In genomic region chr22:47213571-47214230, GRCh38 we compare ENCODE assay signal across 9 cellular contexts.
DNase-seq lines count a peak whose midpoint lies in the region; ATAC-seq and TF ChIP-seq lines count a peak whose summit lies in the region.
"Had no signal": no experiment of that assay in that cellular context is flagged by ENCODE, and none has a peak within 500 bp of the region (broad histone marks: within the 10 kb centered on the region; RNA-seq: fewer than 3 reads in every experiment).

No MANE protein-coding gene starts in this region.

- H3K27me3 ChIP-seq in right cardiac atrium (ENCODE audit: control insufficient read depth, insufficient read depth), result no peaks in the 10 kb centered on the region
- H3K27me3 ChIP-seq in RWPE2 (ENCODE audit: insufficient read depth, poor library complexity, severe bottlenecking), result no peaks in the 10 kb centered on the region
- no peaks in the 10 kb centered on the region for H3K27me3 ChIP-seq in vagina

- H3K4me1 Mint-ChIP-seq in activated naive CD8-positive, alpha-beta T cell treated with anti-CD3 and anti-CD28 coated beads, Interleukin-2, amount 50 U/mL, for 24 hours, result no peaks in the 10 kb centered on the region
- H3K4me1 Mint-ChIP-seq in memory B cell, result no peaks in the 10 kb centered on the region

- H3K4me3 Mint-ChIP-seq in activated naive CD8-positive, alpha-beta T cell treated with anti-CD3 and anti-CD28 coated beads, Interleukin-2, amount 50 U/mL, for 24 hours, result no peak overlapping the region
- no peak overlapping the region for H3K4me3 Mint-ChIP-seq in memory B cell
- H3K4me3 Mint-ChIP-seq: stimulated activated naive CD8-positive, alpha-beta T cell treated with anti-CD3 and anti-CD28 coated beads, Interleukin-15, Interleukin-2, amounts not matched to agents 100 ng/mL and 50 ng/mL, for 24 hours had no signal

- H3K9me3 ChIP-seq in right cardiac atrium (ENCODE audit: control insufficient read depth, low read length) (no peaks in the 10 kb centered on the region), RWPE2 (ENCODE audit: severe bottlenecking) (no peaks in the 10 kb centered on the region), vagina (no peaks in the 10 kb centered on the region)

- DNase-seq in right cardiac atrium, result peak in 2 of 3 donors; percentile 19 to 53
- DNase-seq in Right ventricle myocardium superior, result no peak
- no peak for DNase-seq in RWPE2 (ENCODE audit: low spot score)
- peak; percentile 64 for DNase-seq in activated naive CD8-positive, alpha-beta T cell treated with anti-CD3 and anti-CD28 coated beads, Interleukin-2, amount 50 U/mL, for 24 hours
- peak; percentile 38 to 60 for DNase-seq in memory B cell (ENCODE audit: low spot score in 2 of 2)
- DNase-seq in vagina (ENCODE audit: extremely low spot score in 2 of 2), result peak; percentile 56 to 74

- H3K9me3 Mint-ChIP-seq in activated naive CD8-positive, alpha-beta T cell treated with anti-CD3 and anti-CD28 coated beads, Interleukin-2, amount 50 U/mL, for 24 hours, result no peaks in the 10 kb centered on the region
- H3K9me3 Mint-ChIP-seq in memory B cell, result no peaks in the 10 kb centered on the region
- H3K9me3 Mint-ChIP-seq: stimulated activated naive CD8-positive, alpha-beta T cell treated with anti-CD3 and anti-CD28 coated beads, Interleukin-15, Interleukin-2, amounts not matched to agents 100 ng/mL and 50 ng/mL, for 24 hours had no signal

- TF ChIP-seq CTCF in RWPE2 (IDR thresholded peaks at IDR 0.05; ENCODE audit: poor library complexity, severe bottlenecking) (peak; percentile 69), vagina (IDR thresholded peaks at IDR 0.05) (peak in 1 of 3 experiments; percentile 33)

- no peaks in the 10 kb centered on the region for H3K36me3 ChIP-seq in RWPE2 (ENCODE audit: low read depth)
- H3K36me3 ChIP-seq in vagina, result no peaks in the 10 kb centered on the region

- no peak overlapping the region for H3K27ac Mint-ChIP-seq in activated naive CD8-positive, alpha-beta T cell treated with anti-CD3 and anti-CD28 coated beads, Interleukin-2, amount 50 U/mL, for 24 hours
- no peak overlapping the region for H3K27ac Mint-ChIP-seq in memory B cell
- H3K27ac Mint-ChIP-seq: stimulated activated naive CD8-positive, alpha-beta T cell treated with anti-CD3 and anti-CD28 coated beads, Interleukin-15, Interleukin-2, amounts not matched to agents 100 ng/mL and 50 ng/mL, for 24 hours had no signal

- H3K36me3 Mint-ChIP-seq in activated naive CD8-positive, alpha-beta T cell treated with anti-CD3 and anti-CD28 coated beads, Interleukin-2, amount 50 U/mL, for 24 hours (ENCODE audit: low read depth), result no peaks in the 10 kb centered on the region
- peaks cover 3% of the 10 kb centered on the region for H3K36me3 Mint-ChIP-seq in memory B cell

- peaks cover 4% of the 10 kb centered on the region for H3K27me3 Mint-ChIP-seq in activated naive CD8-positive, alpha-beta T cell treated with anti-CD3 and anti-CD28 coated beads, Interleukin-2, amount 50 U/mL, for 24 hours
- H3K27me3 Mint-ChIP-seq in memory B cell, result no peaks in the 10 kb centered on the region
- H3K27me3 Mint-ChIP-seq: stimulated activated naive CD8-positive, alpha-beta T cell treated with anti-CD3 and anti-CD28 coated beads, Interleukin-15, Interleukin-2, amounts not matched to agents 100 ng/mL and 50 ng/mL, for 24 hours had no signal

- H3K27ac ChIP-seq in right cardiac atrium (ENCODE audit: low read length), result no peak overlapping the region
- no peak overlapping the region for H3K27ac ChIP-seq in RWPE2 (ENCODE audit: poor library complexity, severe bottlenecking)
- H3K27ac ChIP-seq in vagina, result no peak overlapping the region

- no peak for ATAC-seq in right cardiac atrium
- ATAC-seq in Right ventricle myocardium superior (ENCODE audit: poor library complexity), result no peak
- peak; percentile 55; the same call in 1 of the 3 replicates for ATAC-seq in RWPE2 (ENCODE audit: low read depth)
- peak; percentile 72 for ATAC-seq in activated naive CD8-positive, alpha-beta T cell treated with anti-CD3 and anti-CD28 coated beads, Interleukin-2, amount 50 U/mL, for 24 hours
- peak; percentile 71 for ATAC-seq in memory B cell (ENCODE audit: low read depth)
- no peak for ATAC-seq in HG02610 (IDR thresholded peaks at IDR 0.05; ENCODE audit: unreplicated experiment)
- no peak for ATAC-seq in HG03135 (IDR thresholded peaks at IDR 0.05; ENCODE audit: unreplicated experiment)

- H3K4me1 ChIP-seq in right cardiac atrium (ENCODE audit: control insufficient read depth, insufficient read depth, low read length) (no peaks in the 10 kb centered on the region), RWPE2 (ENCODE audit: insufficient read depth, poor library complexity, severe bottlenecking) (no peaks in the 10 kb centered on the region), vagina (no peaks in the 10 kb centered on the region)

- H3K4me3 ChIP-seq in right cardiac atrium (ENCODE audit: low read length) (no peak overlapping the region), RWPE2 (ENCODE audit: severe bottlenecking) (no peak overlapping the region), vagina (no peak overlapping the region)

- WGBS in right cardiac atrium, result 73% methylated on average over 16 of the region's 16 CpGs

- TF ChIP-seq POLR2A in vagina (IDR thresholded peaks at IDR 0.05), result no peak

- intact Hi-C loops in right cardiac atrium (cut with DNase I), result no loop called here
- intact Hi-C loops in Right ventricle myocardium superior (cut with DNase I), result no loop called here
- intact Hi-C loops in vagina (cut with DNase I), result no loop called here

Comparison
In these comparisons a context has a peak if more than half of its experiments do, and no peak if none do; other contexts are left out.
1. DNase-seq: peak in right cardiac atrium (2 of 3), activated naive CD8-positive, alpha-beta T cell treated with anti-CD3 and anti-CD28 coated beads, Interleukin-2, amount 50 U/mL, for 24 hours (single experiment), memory B cell (2 of 2) and vagina (2 of 2); none in Right ventricle myocardium superior (single experiment) and RWPE2 (single experiment).
2. ATAC-seq: peak in RWPE2 (single experiment), activated naive CD8-positive, alpha-beta T cell treated with anti-CD3 and anti-CD28 coated beads, Interleukin-2, amount 50 U/mL, for 24 hours (single experiment) and memory B cell (single experiment); none in right cardiac atrium (0 of 2), Right ventricle myocardium superior (single experiment), HG02610 (single experiment) and HG03135 (single experiment).